27 cellular contexts compared by ENCODE assay signal in the genomic region with DNA sequence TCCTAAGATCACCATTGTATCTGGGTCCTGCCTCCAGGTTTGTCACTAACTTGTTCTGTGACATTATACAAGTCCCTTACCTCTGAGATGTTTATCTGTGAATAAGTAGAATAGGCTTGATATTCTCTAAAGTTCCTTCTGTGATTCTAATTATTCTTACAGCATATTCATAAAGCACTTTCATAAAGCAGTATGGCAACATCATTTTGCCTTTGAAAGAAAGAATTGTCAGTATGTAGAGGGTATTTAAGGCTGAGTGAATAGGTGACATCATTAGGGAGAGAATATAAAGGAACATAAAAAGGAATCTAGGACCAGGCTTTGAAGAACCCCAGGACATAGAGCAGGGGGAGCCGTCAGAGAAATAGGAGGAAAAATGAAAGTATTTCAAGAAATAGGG. TPM values are rescaled to one million over a fixed set of nuclear protein-coding genes. Genes with fewer than 3 reads are reported as not detected.
A peak's percentile ranks its signal among the peaks of the same experiment; 100 is the strongest.
DNase-seq lines count a peak whose midpoint lies in the region; ATAC-seq and TF ChIP-seq lines count a peak whose summit lies in the region.
"Had no signal": no experiment of that assay in that cellular context is flagged by ENCODE, and none has a peak within 500 bp of the region (broad histone marks: within the 10 kb centered on the region; RNA-seq: fewer than 3 reads in every experiment).

No MANE protein-coding gene starts in this region.

- H3K9me3 ChIP-seq in HUES48 (ENCODE audit: control insufficient read depth, insufficient read depth, low read length) (no peaks in the 10 kb centered on the region), neutrophil (no peaks in the 10 kb centered on the region)
- H3K9me3 ChIP-seq: esophagus muscularis mucosa had no signal

- ATAC-seq in GM21528 (IDR thresholded peaks at IDR 0.05; ENCODE audit: low FRiP score, unreplicated experiment), result no peak
- no peak for ATAC-seq in natural killer cell treated with Interleukin-12 subunit alpha and Interleukin-12 subunit beta and Interleukin-15 and Interleukin-18, amount 100 ng/mL, for 72 hours
- ATAC-seq: activated CD4-positive, CD25-positive, alpha-beta regulatory T cell treated with anti-CD3 and anti-CD28 coated beads, Interleukin-2, amount 50 U/mL, for 24 hours; foreskin keratinocyte; left lobe of liver; naive thymus-derived CD4-positive, alpha-beta T cell had no signal

- H3K9ac ChIP-seq in HUES48 (ENCODE audit: low read depth, low read length), result no peak overlapping the region

- H3K36me3 ChIP-seq in HUES48 (ENCODE audit: control insufficient read depth, insufficient read depth, low read length) (no peaks in the 10 kb centered on the region), neutrophil (no peaks in the 10 kb centered on the region)
- H3K36me3 ChIP-seq: esophagus muscularis mucosa had no signal

- H3K27me3 ChIP-seq in HUES48 (ENCODE audit: control insufficient read depth, insufficient read depth, low read length) (no peaks in the 10 kb centered on the region), neutrophil (no peaks in the 10 kb centered on the region)
- H3K27me3 ChIP-seq: esophagus muscularis mucosa, foreskin keratinocyte had no signal

- DNase-seq in type B pancreatic cell (ENCODE audit: extremely low spot score, unreplicated experiment) (no peak), NCI-H128 (lab: John Stamatoyannopoulos, UW; ENCODE audit: unreplicated experiment) (no peak)
- no peak for DNase-seq in natural killer cell treated with Interleukin-12 subunit alpha and Interleukin-12 subunit beta and Interleukin-15 and Interleukin-18, amount 100 ng/mL, for 72 hours (ENCODE audit: low spot score)
- DNase-seq: activated CD4-positive, alpha-beta T cell treated with anti-CD3 and anti-CD28 coated beads, Interleukin-2, amount 50 U/mL, for 48 hours; activated naive CD4-positive, alpha-beta T cell treated with anti-CD3 and anti-CD28 coated beads, Interleukin-2, amount 10 ng/mL, durations not matched to agents 7 days and 5 days; endodermal cell; foreskin keratinocyte; hippocampal formation; mesendoderm; naive thymus-derived CD4-positive, alpha-beta T cell; NCI-H1092 treated with DMSO at 0.1 percent for 48 hours; NCI-H1930; NCI-H526 treated with DMSO at 0.1 percent for 48 hours; SIG-M5; stimulated activated CD4-positive, alpha-beta T cell treated with anti-CD3 and anti-CD28 coated beads, Interleukin-1b, Interleukin-23, amount 100 ng/mL, for 48 hours; stimulated activated CD8-positive, alpha-beta memory T cell treated with anti-CD3 and anti-CD28 coated beads, Interleukin-4, amount 100 ng/mL, for 48 hours had no signal

- H3K4me1 ChIP-seq in HUES48 (ENCODE audit: control insufficient read depth, insufficient read depth, low read length), result peaks cover 13% of the 10 kb centered on the region
- peaks cover 70 to 91% of the 10 kb centered on the region in 2 experiments for H3K4me1 ChIP-seq in neutrophil (ENCODE audit: control insufficient read depth in 1 of 2, insufficient read depth in 1 of 2, low read depth in 1 of 2, low read length in 1 of 2)
- H3K4me1 ChIP-seq: foreskin keratinocyte had no signal

- H3K36me3 Mint-ChIP-seq in type B pancreatic cell, result no peaks in the 10 kb centered on the region
- no peaks in the 10 kb centered on the region for H3K36me3 Mint-ChIP-seq in natural killer cell treated with Interleukin-12 subunit alpha and Interleukin-12 subunit beta and Interleukin-15 and Interleukin-18, amount 100 ng/mL, for 72 hours

- H3K4me3 ChIP-seq in HUES48 (ENCODE audit: low read depth, low read length), result no peak overlapping the region
- peak overlapping the region in 1 of 2 experiments; percentile 72 for H3K4me3 ChIP-seq in neutrophil (ENCODE audit: low read depth in 1 of 2, low read length in 1 of 2)
- H3K4me3 ChIP-seq: coronary artery, esophagus muscularis mucosa, skin epidermis had no signal

- peak overlapping the region; percentile 21 for H3K27ac Mint-ChIP-seq in type B pancreatic cell
- H3K27ac Mint-ChIP-seq in natural killer cell treated with Interleukin-12 subunit alpha and Interleukin-12 subunit beta and Interleukin-15 and Interleukin-18, amount 100 ng/mL, for 72 hours, result peak overlapping the region in 1 of 2 donors; percentile 14
- H3K27ac Mint-ChIP-seq: activated naive CD4-positive, alpha-beta T cell treated with anti-CD3 and anti-CD28 coated beads, Interleukin-2, amount 10 ng/mL, durations not matched to agents 7 days and 5 days; activated T-helper 1 cell treated with anti-CD3 and anti-CD28 coated beads, Interleukin-12 subunit alpha, Interleukin-12 subunit beta, Interleukin-2, Interleukin-4 antibody, amounts not matched to agents 30 ng/mL and 10 ng/mL and 1 ng/mL, durations not matched to agents 14 hours and 24 hours and 36 hours; endodermal cell; IgD-negative memory B cell had no signal

- no peaks in the 10 kb centered on the region for H3K27me3 Mint-ChIP-seq in type B pancreatic cell
- no peaks in the 10 kb centered on the region for H3K27me3 Mint-ChIP-seq in natural killer cell treated with Interleukin-12 subunit alpha and Interleukin-12 subunit beta and Interleukin-15 and Interleukin-18, amount 100 ng/mL, for 72 hours
- H3K27me3 Mint-ChIP-seq: activated naive CD4-positive, alpha-beta T cell treated with anti-CD3 and anti-CD28 coated beads, Interleukin-2, amount 10 ng/mL, durations not matched to agents 7 days and 5 days; IgD-negative memory B cell; naive thymus-derived CD4-positive, alpha-beta T cell had no signal

- TF ChIP-seq CTCF in neutrophil (IDR thresholded peaks at IDR 0.05), result no peak
- TF ChIP-seq CTCF in type B pancreatic cell (conservative IDR thresholded peaks at IDR 0.05), result no peak

- peaks cover 7% of the 10 kb centered on the region for H3K4me1 Mint-ChIP-seq in type B pancreatic cell (ENCODE audit: unreplicated experiment)
- H3K4me1 Mint-ChIP-seq in natural killer cell treated with Interleukin-12 subunit alpha and Interleukin-12 subunit beta and Interleukin-15 and Interleukin-18, amount 100 ng/mL, for 72 hours (ENCODE audit: low read depth in 2 of 2), result peaks cover 24 to 41% of the 10 kb centered on the region in 2 donors
- H3K4me1 Mint-ChIP-seq: activated naive CD4-positive, alpha-beta T cell treated with anti-CD3 and anti-CD28 coated beads, Interleukin-2, amount 10 ng/mL, durations not matched to agents 7 days and 5 days had no signal

- H3K9me3 Mint-ChIP-seq in type B pancreatic cell, result no peaks in the 10 kb centered on the region
- H3K9me3 Mint-ChIP-seq in natural killer cell treated with Interleukin-12 subunit alpha and Interleukin-12 subunit beta and Interleukin-15 and Interleukin-18, amount 100 ng/mL, for 72 hours, result no peaks in the 10 kb centered on the region
- H3K9me3 Mint-ChIP-seq: activated naive CD4-positive, alpha-beta T cell treated with anti-CD3 and anti-CD28 coated beads, Interleukin-2, amount 10 ng/mL, durations not matched to agents 7 days and 5 days; activated T-helper 1 cell treated with anti-CD3 and anti-CD28 coated beads, Interleukin-12 subunit alpha, Interleukin-12 subunit beta, Interleukin-2, Interleukin-4 antibody, amounts not matched to agents 30 ng/mL and 10 ng/mL and 1 ng/mL, durations not matched to agents 14 hours and 24 hours and 36 hours; endodermal cell; IgD-negative memory B cell; naive thymus-derived CD4-positive, alpha-beta T cell had no signal

- H3K27ac ChIP-seq in HUES48 (ENCODE audit: low read depth, low read length) (peak overlapping the region; percentile 39), cingulate gyrus (ENCODE audit: low read depth, low read length) (peak overlapping the region; percentile 41), neutrophil (peak overlapping the region; percentile 98)
- H3K27ac ChIP-seq: esophagus muscularis mucosa, foreskin keratinocyte had no signal

- H3K4me3 Mint-ChIP-seq in type B pancreatic cell, result no peak overlapping the region
- H3K4me3 Mint-ChIP-seq in natural killer cell treated with Interleukin-12 subunit alpha and Interleukin-12 subunit beta and Interleukin-15 and Interleukin-18, amount 100 ng/mL, for 72 hours, result no peak overlapping the region
- H3K4me3 Mint-ChIP-seq: activated naive CD4-positive, alpha-beta T cell treated with anti-CD3 and anti-CD28 coated beads, Interleukin-2, amount 10 ng/mL, durations not matched to agents 7 days and 5 days; activated T-helper 1 cell treated with anti-CD3 and anti-CD28 coated beads, Interleukin-12 subunit alpha, Interleukin-12 subunit beta, Interleukin-2, Interleukin-4 antibody, amounts not matched to agents 30 ng/mL and 10 ng/mL and 1 ng/mL, durations not matched to agents 14 hours and 24 hours and 36 hours; endodermal cell; IgD-negative memory B cell had no signal

RNA-seq across cellular contexts. Expression of a gene that starts 15.6 kb away (rescaled TPM):
- total RNA-seq in type B pancreatic cell (ENCODE audit: low replicate concordance), result 124 and 157 TPM in 2 replicates
- 100 to 1,000 TPM; 225 to 292 TPM for total RNA-seq in natural killer cell treated with Interleukin-12 subunit alpha and Interleukin-12 subunit beta and Interleukin-15 and Interleukin-18, amount 100 ng/mL, for 72 hours

RNA-seq across cellular contexts. Expression of a gene that starts 15.8 kb away (rescaled TPM):
- total RNA-seq in type B pancreatic cell (ENCODE audit: low replicate concordance), result 23.1 and 25.9 TPM in 2 replicates
- 10 to 100 TPM; 25.8 to 48.8 TPM for total RNA-seq in natural killer cell treated with Interleukin-12 subunit alpha and Interleukin-12 subunit beta and Interleukin-15 and Interleukin-18, amount 100 ng/mL, for 72 hours

Comparison
In these comparisons a context has a peak if more than half of its experiments do, and no peak if none do; other contexts are left out.
1. H3K27ac ChIP-seq: peak in every context shown above with its lines; median percentile 98 in neutrophil; 41 in cingulate gyrus; 39 in HUES48.